Comparison of ENCODE assay signal across 1 cellular context in genomic region chr16:85844786-85845185, GRCh38.
TF ChIP-seq lines count a peak whose summit lies in the region.

No MANE protein-coding gene starts in this region.

TF ChIP-seq in HepG2, 621 proteins besides CTCF, POLR2A, EP300 and RAD21 (continued from another document and continues in another):
- TF ChIP-seq ZNF646 (CRISPR knock-in tag; IDR thresholded peaks at IDR 0.05) (0 out of 2 replicates have a peak, but pooled peaks have one; percentile 5), ZFP91 (CRISPR knock-in tag; IDR thresholded peaks at IDR 0.05; ENCODE audit: borderline replicate concordance) (no peak), NFATC3 (CRISPR knock-in tag; IDR thresholded peaks at IDR 0.05) (no peak), ZNF446 (CRISPR knock-in tag; IDR thresholded peaks at IDR 0.05) (no peak), ZNF691 (CRISPR knock-in tag; IDR thresholded peaks at IDR 0.05; ENCODE audit: borderline replicate concordance, low read depth) (no peak), ZNF883 (CRISPR knock-in tag; IDR thresholded peaks at IDR 0.05; ENCODE audit: not compliant biosample characterization) (no peak), HNRNPK (IDR thresholded peaks at IDR 0.05; ENCODE audit: low read depth, low read length, poor library complexity, severe bottlenecking) (no peak), NFYB (CRISPR knock-in tag; IDR thresholded peaks at IDR 0.05) (no peak), MEIS1 (CRISPR knock-in tag; IDR thresholded peaks at IDR 0.05; ENCODE audit: borderline replicate concordance) (no peak), MTF1 (CRISPR knock-in tag; IDR thresholded peaks at IDR 0.05) (no peak), ZNF512B (CRISPR knock-in tag; IDR thresholded peaks at IDR 0.05; ENCODE audit: borderline replicate concordance) (peak; percentile 46; the same call in 1 of the 2 replicates), ZNF33B (CRISPR knock-in tag; IDR thresholded peaks at IDR 0.05) (no peak), JUNB (CRISPR knock-in tag; IDR thresholded peaks at IDR 0.05; ENCODE audit: borderline replicate concordance) (no peak), ZBTB21 (CRISPR knock-in tag; IDR thresholded peaks at IDR 0.05) (no peak), POLR2AphosphoS5 (IDR thresholded peaks at IDR 0.05; ENCODE audit: low read depth, low read length) (no peak), ZNF275 (CRISPR knock-in tag; IDR thresholded peaks at IDR 0.05; ENCODE audit: borderline replicate concordance) (no peak), ZNF562 (CRISPR knock-in tag; IDR thresholded peaks at IDR 0.05; ENCODE audit: borderline replicate concordance) (no peak), ZNF317 (CRISPR knock-in tag; IDR thresholded peaks at IDR 0.05) (no peak), NFE2 (CRISPR knock-in tag; IDR thresholded peaks at IDR 0.05) (no peak), NFKB2 (CRISPR knock-in tag; IDR thresholded peaks at IDR 0.05; ENCODE audit: borderline replicate concordance) (no peak), RXRB (CRISPR knock-in tag; IDR thresholded peaks at IDR 0.05; ENCODE audit: borderline replicate concordance) (peak; percentile 72), ZBTB3 (CRISPR knock-in tag; IDR thresholded peaks at IDR 0.05; ENCODE audit: borderline replicate concordance, low read depth) (no peak), AGO2 (optimal IDR thresholded peaks at IDR 0.05; ENCODE audit: low read depth, low read length) (no peak), GZF1 (CRISPR knock-in tag; IDR thresholded peaks at IDR 0.05) (0 out of 2 replicates have a peak, but pooled peaks have one; percentile 56), ZBTB40 (IDR thresholded peaks at IDR 0.05) (no peak), ZBTB40 (CRISPR knock-in tag; IDR thresholded peaks at IDR 0.05) (no peak), MATR3 (CRISPR knock-in tag; IDR thresholded peaks at IDR 0.05) (no peak), CHD2 (IDR thresholded peaks at IDR 0.05; ENCODE audit: low read depth, low read length) (no peak), HOXA5 (CRISPR knock-in tag; IDR thresholded peaks at IDR 0.05) (no peak), ZMYM2 (CRISPR knock-in tag; IDR thresholded peaks at IDR 0.05) (peak; percentile 64; the same call in 1 of the 2 replicates), BORCS8-MEF2B (CRISPR knock-in tag; IDR thresholded peaks at IDR 0.05) (no peak), ZNF224 (CRISPR knock-in tag; IDR thresholded peaks at IDR 0.05) (no peak), NR0B2 (CRISPR knock-in tag; IDR thresholded peaks at IDR 0.05) (no peak)
